ENCODE assay signal across 8 cellular contexts in the genomic region with DNA sequence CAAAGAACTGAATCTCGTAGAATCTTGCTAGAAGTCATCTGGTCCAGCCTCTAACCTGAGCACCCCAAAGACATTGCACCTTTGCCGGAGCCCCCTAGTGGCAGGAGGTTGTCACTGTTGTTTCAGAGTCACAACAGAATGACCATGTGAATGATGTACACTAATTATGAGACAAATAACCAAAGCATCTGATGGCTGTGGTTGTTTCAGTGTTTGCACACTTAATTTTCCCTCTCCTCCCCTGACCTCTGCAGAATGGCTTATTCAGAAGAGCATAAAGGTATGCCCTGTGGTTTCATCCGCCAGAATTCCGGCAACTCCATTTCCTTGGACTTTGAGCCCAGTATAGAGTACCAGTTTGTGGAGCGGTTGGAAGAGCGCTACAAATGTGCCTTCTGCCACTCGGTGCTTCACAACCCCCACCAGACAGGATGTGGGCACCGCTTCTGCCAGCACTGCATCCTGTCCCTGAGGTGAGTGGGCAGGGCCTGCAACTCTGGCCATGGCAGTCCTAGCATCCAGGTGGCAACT. TPM values are rescaled to one million over a fixed set of nuclear protein-coding genes. Genes with fewer than 3 reads are reported as not detected.
A peak's percentile ranks its signal among the peaks of the same experiment; 100 is the strongest.
DNase-seq lines count a peak whose midpoint lies in the region; ATAC-seq and TF ChIP-seq lines count a peak whose summit lies in the region.

No MANE protein-coding gene starts in this region.

- H3K4me3 ChIP-seq in endodermal cell (ENCODE audit: low read length), result no peak overlapping the region
- H3K4me3 ChIP-seq in gastrocnemius medialis, result no peak overlapping the region

- DNase-seq in activated CD4-positive, alpha-beta T cell treated with anti-CD3 and anti-CD28 coated beads, Interleukin-2, amount 10 ng/mL, durations not matched to agents 7 days and 5 days, result peak; percentile 60
- DNase-seq in endodermal cell (peak; percentile 84), gastrocnemius medialis (no peak), NCI-H1694 treated with DMSO at 0.1 percent for 48 hours (lab: John Stamatoyannopoulos, UW) (no peak), epidermal melanocyte (ENCODE audit: insufficient read length, low spot score) (no peak)

- H3K27ac Mint-ChIP-seq in activated CD4-positive, alpha-beta T cell treated with anti-CD3 and anti-CD28 coated beads, Interleukin-2, amount 10 ng/mL, durations not matched to agents 7 days and 5 days, result peak overlapping the region; percentile 89
- no peak overlapping the region for H3K27ac Mint-ChIP-seq in endodermal cell

- TF ChIP-seq CTCF in GM12872 (IDR thresholded peaks at IDR 0.05; ENCODE audit: insufficient read depth, low read depth, low read length), result peak; percentile 93
- TF ChIP-seq CTCF in endodermal cell (conservative IDR thresholded peaks at IDR 0.05), result peak; percentile 89
- peak in 3 of 5 experiments; percentile 20 to 53 (median 36) for TF ChIP-seq CTCF in gastrocnemius medialis (IDR thresholded peaks at IDR 0.05 in 4 of 5, conservative IDR thresholded peaks at IDR 0.05 in 1 of 5)

- H3K9me3 ChIP-seq in KOPT-K1 (ENCODE audit: insufficient read depth, low read length, poor library complexity, severe bottlenecking), result peaks cover 23% of the 10 kb centered on the region
- H3K9me3 ChIP-seq in endodermal cell (ENCODE audit: control insufficient read depth, low read length), result peaks cover 22% of the 10 kb centered on the region
- no peaks in the 10 kb centered on the region for H3K9me3 ChIP-seq in gastrocnemius medialis

- ATAC-seq in GM21619 (IDR thresholded peaks at IDR 0.05; ENCODE audit: unreplicated experiment), result peak; percentile 91
- no peak for ATAC-seq in gastrocnemius medialis

- no peak overlapping the region for H3K9ac ChIP-seq in endodermal cell (ENCODE audit: extremely low read depth, low read length, poor library complexity, severe bottlenecking)

- H3K27me3 Mint-ChIP-seq in activated CD4-positive, alpha-beta T cell treated with anti-CD3 and anti-CD28 coated beads, Interleukin-2, amount 10 ng/mL, durations not matched to agents 7 days and 5 days, result no peaks in the 10 kb centered on the region
- H3K27me3 Mint-ChIP-seq in endodermal cell (ENCODE audit: insufficient read depth), result no peaks in the 10 kb centered on the region

- TF ChIP-seq POLR2A in gastrocnemius medialis (IDR thresholded peaks at IDR 0.05), result no peak

- H3K4me3 Mint-ChIP-seq in activated CD4-positive, alpha-beta T cell treated with anti-CD3 and anti-CD28 coated beads, Interleukin-2, amount 10 ng/mL, durations not matched to agents 7 days and 5 days, result peak overlapping the region; percentile 42
- no peak overlapping the region for H3K4me3 Mint-ChIP-seq in endodermal cell

- H3K4me1 ChIP-seq in endodermal cell (ENCODE audit: control insufficient read depth, insufficient read depth, low read length) (no peaks in the 10 kb centered on the region), gastrocnemius medialis (no peaks in the 10 kb centered on the region)

- peaks cover 55% of the 10 kb centered on the region for H3K4me1 Mint-ChIP-seq in activated CD4-positive, alpha-beta T cell treated with anti-CD3 and anti-CD28 coated beads, Interleukin-2, amount 10 ng/mL, durations not matched to agents 7 days and 5 days
- no peaks in the 10 kb centered on the region for H3K4me1 Mint-ChIP-seq in endodermal cell

- CTCF ChIA-PET in activated CD4-positive, alpha-beta T cell treated with anti-CD3 and anti-CD28 coated beads, Interleukin-2, amount 10 ng/mL, durations not matched to agents 7 days and 5 days (lab: Charles Lee), result interaction anchor here (1.2 kb wide), 1 partner anchor 27 kb away, joined by 5 read pairs; no protein-coding TSS in a partner anchor

- intact Hi-C loops in gastrocnemius medialis (cut with DNase I; ENCODE audit: low total_unique reads), result no loop called here

- in situ Hi-C loops in gastrocnemius medialis (cut with MboI; ENCODE audit: low sequenced_read_pairs in 4 of 4), result no loop called here

- H3K9me3 Mint-ChIP-seq in activated CD4-positive, alpha-beta T cell treated with anti-CD3 and anti-CD28 coated beads, Interleukin-2, amount 10 ng/mL, durations not matched to agents 7 days and 5 days, result peaks cover 26% of the 10 kb centered on the region
- peaks cover 22% of the 10 kb centered on the region for H3K9me3 Mint-ChIP-seq in endodermal cell

- POLR2A ChIA-PET in activated CD4-positive, alpha-beta T cell treated with anti-CD3 and anti-CD28 coated beads, Interleukin-2, amount 10 ng/mL, durations not matched to agents 7 days and 5 days (lab: Charles Lee), result no interaction called here

- no peaks in the 10 kb centered on the region for H3K27me3 ChIP-seq in endodermal cell (ENCODE audit: control insufficient read depth, insufficient read depth, low read length, poor library complexity, severe bottlenecking)
- no peaks in the 10 kb centered on the region for H3K27me3 ChIP-seq in gastrocnemius medialis

- peaks cover 45% of the 10 kb centered on the region for H3K36me3 ChIP-seq in KOPT-K1 (ENCODE audit: insufficient read depth, low read length)
- peaks cover 63% of the 10 kb centered on the region for H3K36me3 ChIP-seq in endodermal cell (ENCODE audit: control insufficient read depth, insufficient read depth, low read length)
- H3K36me3 ChIP-seq in gastrocnemius medialis, result no peaks in the 10 kb centered on the region

- 89 to 96% methylated on average over 5 to 8 of the region's 8 CpGs for WGBS in endodermal cell (ENCODE audit: insufficient coverage in 1 of 2, insufficient read length in 1 of 2), 2 experiments

- peaks cover 72% of the 10 kb centered on the region for H3K36me3 Mint-ChIP-seq in activated CD4-positive, alpha-beta T cell treated with anti-CD3 and anti-CD28 coated beads, Interleukin-2, amount 10 ng/mL, durations not matched to agents 7 days and 5 days (ENCODE audit: low read depth)
- H3K36me3 Mint-ChIP-seq in endodermal cell (ENCODE audit: low read depth), result peaks cover 65% of the 10 kb centered on the region

- H3K27ac ChIP-seq in KOPT-K1 (ENCODE audit: low read depth, low read length, poor library complexity, severe bottlenecking), result peak overlapping the region; percentile 68
- H3K27ac ChIP-seq in endodermal cell (ENCODE audit: low read depth, low read length), result no peak overlapping the region
- no peak overlapping the region for H3K27ac ChIP-seq in gastrocnemius medialis

RNA-seq across cellular contexts. Expression of a gene that starts 26.4 kb away (rescaled TPM):
- total RNA-seq in activated CD4-positive, alpha-beta T cell treated with anti-CD3 and anti-CD28 coated beads, Interleukin-2, amount 10 ng/mL, durations not matched to agents 7 days and 5 days, result 10 to 100 TPM; 64.5 to 65.6 TPM
- 10 to 100 TPM; 56.5 to 78.3 TPM for total RNA-seq in endodermal cell
- polyA plus RNA-seq in endodermal cell (2013, experiment 1 of 2), result 21.7 TPM
- polyA plus RNA-seq in endodermal cell (2013, experiment 2 of 2), result 23.8 TPM
- under 1 TPM; 0.29 to 0.84 (median 0.60) TPM for total RNA-seq in gastrocnemius medialis

Comparison
In these comparisons a context has a peak if more than half of its experiments do, and no peak if none do; other contexts are left out.
1. CTCF ChIP-seq: peak in every context shown above with its lines; median percentile 93 in GM12872; 89 in endodermal cell; 36 in gastrocnemius medialis.
2. DNase-seq: peak in activated CD4-positive, alpha-beta T cell treated with anti-CD3 and anti-CD28 coated beads, Interleukin-2, amount 10 ng/mL, durations not matched to agents 7 days and 5 days (single experiment) and endodermal cell (single experiment); none in gastrocnemius medialis (0 of 2), NCI-H1694 treated with DMSO at 0.1 percent for 48 hours (single experiment) and epidermal melanocyte (single experiment).
3. RNA of a gene that starts 26.4 kb away (total RNA-seq): 56.5 to 78.3 TPM in endodermal cell and 64.5 to 65.6 TPM in activated CD4-positive, alpha-beta T cell treated with anti-CD3 and anti-CD28 coated beads, Interleukin-2, amount 10 ng/mL, durations not matched to agents 7 days and 5 days; 0.29 to 0.84 TPM in gastrocnemius medialis; every median in the first group is over 10 times any median in the second.